23 cellular contexts compared by ENCODE assay signal in the genomic region with DNA sequence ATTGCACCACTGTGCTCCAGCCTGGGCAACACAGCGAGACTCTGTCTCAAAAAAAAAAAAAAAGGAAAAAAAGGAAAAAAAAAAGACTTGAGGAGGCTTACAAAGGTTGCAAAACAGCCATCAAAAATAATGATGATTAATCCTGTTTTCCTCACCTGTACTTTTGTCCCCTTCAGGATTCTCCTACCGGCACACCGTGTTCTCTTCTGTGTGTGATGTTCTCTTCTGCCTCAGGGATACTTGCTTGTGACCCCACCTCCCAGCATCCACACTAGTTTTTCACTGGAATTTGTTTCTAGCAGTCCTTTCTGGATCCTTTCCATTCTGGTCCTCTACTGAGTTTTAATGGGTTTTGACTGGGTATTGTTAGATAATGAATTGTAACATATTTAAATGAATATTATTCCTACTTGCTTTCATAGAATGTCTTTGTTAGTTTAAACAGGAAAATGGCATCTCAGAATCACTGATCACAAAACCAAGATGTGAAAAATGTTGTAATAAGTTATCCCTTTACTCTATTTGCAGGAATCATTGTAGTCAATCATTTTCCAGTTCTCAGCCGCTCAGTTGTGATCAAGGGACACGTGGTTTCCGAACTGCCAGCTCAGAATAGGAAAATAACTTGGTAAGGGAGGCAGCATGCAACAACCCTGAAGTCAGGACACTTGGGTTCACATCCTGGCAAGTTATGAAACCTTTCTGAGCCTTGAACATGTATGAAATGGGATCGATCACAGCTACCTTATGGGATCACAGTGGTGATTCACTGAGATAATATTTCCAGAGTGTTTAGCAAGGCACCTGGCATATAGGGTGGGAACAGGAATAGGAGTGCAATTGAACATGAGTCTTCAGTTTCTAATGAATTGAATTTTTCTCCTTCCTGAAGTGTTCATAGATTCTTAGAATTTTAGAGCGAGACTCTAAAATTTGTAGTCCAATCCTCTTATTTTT. TPM values are rescaled to one million over a fixed set of nuclear protein-coding genes. Genes with fewer than 3 reads are reported as not detected.
A peak's percentile ranks its signal among the peaks of the same experiment; 100 is the strongest.
DNase-seq lines count a peak whose midpoint lies in the region; ATAC-seq, FAIRE-seq and TF ChIP-seq lines count a peak whose summit lies in the region.
"Had no signal": no experiment of that assay in that cellular context is flagged by ENCODE, and none has a peak within 500 bp of the region (broad histone marks: within the 10 kb centered on the region; RNA-seq: fewer than 3 reads in every experiment).

No MANE protein-coding gene starts in this region.

- CTCF ChIA-PET in T-cell (lab: Charles Lee) (no interaction called here), PC-3 (lab: Charles Lee) (no interaction called here)

- H3K9ac ChIP-seq in PC-3 (ENCODE audit: low read length) = no peak overlapping the region

- no peaks in the 10 kb centered on the region for H4K20me1 ChIP-seq in PC-3 (ENCODE audit: low read length)

- H3K27me3 Mint-ChIP-seq in activated T-cell treated with anti-CD3 and anti-CD28 coated beads, Interleukin-2, amount 50 U/mL, for 24 hours = no peaks in the 10 kb centered on the region
- no peaks in the 10 kb centered on the region for H3K27me3 Mint-ChIP-seq in activated T-cell treated with anti-CD3 and anti-CD28 coated beads, Interleukin-2, amount 50 U/mL, for 4 hours (ENCODE audit: low read depth)
- H3K27me3 Mint-ChIP-seq in T-cell (no peaks in the 10 kb centered on the region), progenitor cell of endocrine pancreas (no peaks in the 10 kb centered on the region)
- H3K27me3 Mint-ChIP-seq: IgD-negative memory B cell had no signal

- peak overlapping the region; percentile 19 for H3K27ac Mint-ChIP-seq in activated T-cell treated with anti-CD3 and anti-CD28 coated beads, Interleukin-2, amount 50 U/mL, for 24 hours
- H3K27ac Mint-ChIP-seq in T-cell (peak overlapping the region; percentile 38 to 40), progenitor cell of endocrine pancreas (peak overlapping the region; percentile 54)
- H3K27ac Mint-ChIP-seq: IgD-negative memory B cell had no signal

- no peaks in the 10 kb centered on the region for H3K27me3 ChIP-seq in esophagus muscularis mucosa
- no peaks in the 10 kb centered on the region for H3K27me3 ChIP-seq in PC-3 (ENCODE audit: low read length)

- peaks cover 12% of the 10 kb centered on the region for H3K4me1 Mint-ChIP-seq in activated T-cell treated with anti-CD3 and anti-CD28 coated beads, Interleukin-2, amount 50 U/mL, for 24 hours (ENCODE audit: low read depth)
- H3K4me1 Mint-ChIP-seq in activated T-cell treated with anti-CD3 and anti-CD28 coated beads, Interleukin-2, amount 50 U/mL, for 4 hours (ENCODE audit: low read depth) = peaks cover 9% of the 10 kb centered on the region
- H3K4me1 Mint-ChIP-seq in T-cell (peaks cover 10 to 22% (median 20%) of the 10 kb centered on the region in 3 donors), progenitor cell of endocrine pancreas (ENCODE audit: low read depth) (no peaks in the 10 kb centered on the region)

- BruUV-seq in PC-3 (replicated peaks; lab: Mats Ljungman, UMichigan) = no TSS peak

- POLR2A ChIA-PET in T-cell (lab: Charles Lee) = no interaction called here
- POLR2A ChIA-PET in PC-3 (lab: Charles Lee; ENCODE audit: unreplicated experiment) = no interaction called here

- peaks cover 61% of the 10 kb centered on the region for H3K36me3 Mint-ChIP-seq in activated T-cell treated with anti-CD3 and anti-CD28 coated beads, Interleukin-2, amount 50 U/mL, for 24 hours (ENCODE audit: low read depth)
- H3K36me3 Mint-ChIP-seq in activated T-cell treated with anti-CD3 and anti-CD28 coated beads, Interleukin-2, amount 50 U/mL, for 4 hours (ENCODE audit: insufficient read depth) = peaks cover 14% of the 10 kb centered on the region
- H3K36me3 Mint-ChIP-seq in T-cell = peaks cover 25% of the 10 kb centered on the region
- peaks cover 6% of the 10 kb centered on the region for H3K36me3 Mint-ChIP-seq in progenitor cell of endocrine pancreas (ENCODE audit: insufficient read depth)

- TF ChIP-seq CTCF in esophagus muscularis mucosa (IDR thresholded peaks at IDR 0.05) = no peak
- TF ChIP-seq CTCF in progenitor cell of endocrine pancreas (IDR thresholded peaks at IDR 0.05; ENCODE audit: unreplicated experiment) = no peak
- no peak for TF ChIP-seq CTCF in PC-3 (conservative IDR thresholded peaks at IDR 0.05; ENCODE audit: low read depth, low read length)

- H3K9me3 ChIP-seq in esophagus muscularis mucosa = no peaks in the 10 kb centered on the region
- no peaks in the 10 kb centered on the region for H3K9me3 ChIP-seq in PC-3 (ENCODE audit: low read length)
- H3K9me3 ChIP-seq: A549 had no signal

- TF ChIP-seq POLR2A in esophagus muscularis mucosa (IDR thresholded peaks at IDR 0.05; ENCODE audit: low read depth) (no peak), GM12891 (IDR thresholded peaks at IDR 0.05; ENCODE audit: low read depth, low read length) (no peak)

- intact Hi-C loops in esophagus muscularis mucosa (cut with DNase I) (no loop called here), PC-3 (cut with micrococcal nuclease) (no loop called here)

- TF ChIP-seq EP300 in esophagus muscularis mucosa (IDR thresholded peaks at IDR 0.05) = peak; percentile 32

- no peak overlapping the region for H2AFZ ChIP-seq in PC-3 (ENCODE audit: low read length)

- H3F3A ChIP-seq in PC-3 (ENCODE audit: low read length, unreplicated experiment) = no peaks in the 10 kb centered on the region

- no peak overlapping the region for H3K4me2 ChIP-seq in PC-3 (ENCODE audit: low read length)
- H3K4me2 ChIP-seq: A549 had no signal

- H3K27ac ChIP-seq in esophagus muscularis mucosa (replicated peaks in 1 of 4) (peak overlapping the region; percentile 11 to 65 (median 54)), PC-3 (ENCODE audit: low read length) (no peak overlapping the region)
- H3K27ac ChIP-seq: A549, C4-2B, HL-60 had no signal

- H3K4me3 ChIP-seq in esophagus muscularis mucosa (no peak overlapping the region), PC-3 (ENCODE audit: low read length) (no peak overlapping the region)
- H3K4me3 ChIP-seq: A549, GM12878 had no signal

- no peaks in the 10 kb centered on the region for H3K9me3 Mint-ChIP-seq in activated T-cell treated with anti-CD3 and anti-CD28 coated beads, Interleukin-2, amount 50 U/mL, for 24 hours
- H3K9me3 Mint-ChIP-seq in activated T-cell treated with anti-CD3 and anti-CD28 coated beads, Interleukin-2, amount 50 U/mL, for 4 hours = no peaks in the 10 kb centered on the region
- H3K9me3 Mint-ChIP-seq in T-cell (no peaks in the 10 kb centered on the region), progenitor cell of endocrine pancreas (ENCODE audit: low read depth) (no peaks in the 10 kb centered on the region)
- H3K9me3 Mint-ChIP-seq: IgD-negative memory B cell had no signal

- no peak for FAIRE-seq in GM12891 (lab: Jason Lieb, UNC)
- FAIRE-seq: A549, GM12878, GM18507, HTR-8/SVneo had no signal

- H3K36me3 ChIP-seq in esophagus muscularis mucosa (peaks cover under 1 to 42% (median 33%) of the 10 kb centered on the region in 4 donors), PC-3 (ENCODE audit: low read depth, low read length) (no peaks in the 10 kb centered on the region; the same call in 1 of the 2 replicates)

- peaks cover 3% of the 10 kb centered on the region; the same call in 1 of the 2 replicates for H3K79me2 ChIP-seq in PC-3 (ENCODE audit: low read length)

- no peak overlapping the region for H3K4me3 Mint-ChIP-seq in activated T-cell treated with anti-CD3 and anti-CD28 coated beads, Interleukin-2, amount 50 U/mL, for 24 hours
- no peak overlapping the region for H3K4me3 Mint-ChIP-seq in activated T-cell treated with anti-CD3 and anti-CD28 coated beads, Interleukin-2, amount 50 U/mL, for 4 hours
- no peak overlapping the region for H3K4me3 Mint-ChIP-seq in T-cell
- H3K4me3 Mint-ChIP-seq in progenitor cell of endocrine pancreas (ENCODE audit: low read depth) = no peak overlapping the region
- H3K4me3 Mint-ChIP-seq: IgD-negative memory B cell had no signal

- H3K9me2 ChIP-seq in PC-3 (replicated peaks; ENCODE audit: low read length) = no peaks in the 10 kb centered on the region

- no peak for DNase-seq in activated T-cell treated with anti-CD3 and anti-CD28 coated beads, Interleukin-2, amount 50 U/mL, for 24 hours
- no peak for DNase-seq in activated T-cell treated with anti-CD3 and anti-CD28 coated beads, Interleukin-2, amount 50 U/mL, for 4 hours
- DNase-seq in T-cell (no peak), esophagus muscularis mucosa (ENCODE audit: extremely low spot score) (no peak), progenitor cell of endocrine pancreas (ENCODE audit: low spot score, unreplicated experiment) (no peak), PC-3 (no peak), GM12891 (ENCODE audit: insufficient read length, low spot score) (no peak), NCI-H748 treated with DMSO at 0.1 percent for 48 hours (lab: John Stamatoyannopoulos, UW) (no peak)
- DNase-seq: DMS 273 treated with DMSO at 0.1 percent for 48 hours, GDM1, HCEC 1CT, MV-4-11, NCI-H1417 treated with DMSO at 0.1 percent for 48 hours, NCI-H1930, NCI-H2171, NCI-H446 treated with DMSO at 0.1 percent for 48 hours had no signal

- 93% methylated on average over 8 of the region's 8 CpGs for WGBS in esophagus muscularis mucosa

- H3K4me1 ChIP-seq in esophagus muscularis mucosa = peaks cover 0 to 18% (median 14%) of the 10 kb centered on the region in 4 donors
- no peaks in the 10 kb centered on the region for H3K4me1 ChIP-seq in PC-3 (ENCODE audit: insufficient read depth, low read length)
- H3K4me1 ChIP-seq: A549 had no signal

- no peak for ATAC-seq in activated T-cell treated with anti-CD3 and anti-CD28 coated beads, Interleukin-2, amount 50 U/mL, for 4 hours
- ATAC-seq in T-cell (replicated peaks in 1 of 4) (no peak), PC-3 (no peak)
- ATAC-seq: A549, GM12878 had no signal

TF ChIP-seq in GM12891, 5 proteins besides CTCF, POLR2A, EP300 and RAD21 (continues in another document):
- TF ChIP-seq SPI1 (IDR thresholded peaks at IDR 0.05; ENCODE audit: low read depth, low read length) = no peak

RNA-seq across cellular contexts. Expression of gene C6orf89, which starts 8.5 kb away (rescaled TPM):
- total RNA-seq in activated T-cell treated with anti-CD3 and anti-CD28 coated beads, Interleukin-2, amount 50 U/mL, for 4 hours = 10 to 100 TPM; 27.2 to 27.7 (median 27.4) TPM
- total RNA-seq in T-cell (10 to 100 TPM; 32.6 to 57.9 (median 46.1) TPM), esophagus muscularis mucosa (10 to 100 TPM; 56.5 to 66.2 (median 59.0) TPM), progenitor cell of endocrine pancreas (29.9 and 31.7 TPM in 2 replicates), PC-3 (2014; rRNA removed) (23.2 and 27.8 TPM in 2 replicates)
- polyA plus RNA-seq in GM12891 (2012; ENCODE audit: low read depth, missing spikeins) = 15.7 TPM

RNA-seq across cellular contexts. Expression of gene PPIL1, which starts 19.7 kb away (rescaled TPM):
- total RNA-seq in activated T-cell treated with anti-CD3 and anti-CD28 coated beads, Interleukin-2, amount 50 U/mL, for 4 hours = 10 to 100 TPM; 79.9 to 82.7 (median 81.5) TPM
- total RNA-seq in T-cell (10 to 100 TPM in 3 of 5 donors, 1 to 10 TPM in 2; 5.0 to 14.4 (median 10.6) TPM), esophagus muscularis mucosa (10 to 100 TPM; 17.6 to 30.3 (median 25.4) TPM), progenitor cell of endocrine pancreas (53.1 and 53.2 TPM in 2 replicates), PC-3 (2014; rRNA removed) (37.3 and 39.9 TPM in 2 replicates)
- polyA plus RNA-seq in GM12891 (2012; ENCODE audit: low read depth, missing spikeins) = 37.2 TPM

RNA-seq across cellular contexts. Expression of gene CPNE5, which starts 55.0 kb away (rescaled TPM):
- total RNA-seq in activated T-cell treated with anti-CD3 and anti-CD28 coated beads, Interleukin-2, amount 50 U/mL, for 4 hours = under 1 TPM; 0.26 to 0.52 (median 0.28) TPM
- total RNA-seq in T-cell (1 to 10 TPM in 3 of 5 donors, under 1 TPM in 2; 0.73 to 1.8 (median 1.1) TPM), esophagus muscularis mucosa (1 to 10 TPM; 2.1 to 4.6 (median 2.6) TPM), progenitor cell of endocrine pancreas (0.16 and 0.24 TPM in 2 replicates), PC-3 (2014; rRNA removed) (0.29 TPM in 1 of 2 replicates, not detected in the other)
- 12.4 TPM for polyA plus RNA-seq in GM12891 (2012; ENCODE audit: low read depth, missing spikeins)
